In the genomic region with DNA sequence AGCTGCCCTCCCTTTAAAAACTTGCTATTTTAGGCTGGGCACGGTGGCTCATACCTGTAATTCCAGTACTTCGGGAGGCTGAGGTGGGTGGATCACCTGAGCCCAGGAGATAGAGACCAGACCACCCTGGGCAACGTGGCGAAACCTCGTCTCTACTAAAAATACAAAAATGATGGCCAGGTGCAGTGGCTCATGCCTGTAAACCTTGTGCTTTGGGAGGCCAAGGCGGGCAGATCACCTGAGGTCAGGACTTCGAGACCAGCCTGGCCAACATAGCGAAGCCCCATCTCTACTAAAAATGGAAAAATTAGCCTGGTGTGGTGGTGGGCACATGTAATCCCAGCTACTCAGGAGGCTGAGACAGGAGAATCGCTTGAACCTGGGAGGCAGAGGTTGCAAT, we compare ENCODE assay signal across 3 cellular contexts. TPM values are rescaled to one million over a fixed set of nuclear protein-coding genes. Genes with fewer than 3 reads are reported as not detected.
"Had no signal": no experiment of that assay in that cellular context is flagged by ENCODE, and none has a peak within 500 bp of the region (broad histone marks: within the 10 kb centered on the region; RNA-seq: fewer than 3 reads in every experiment).

No MANE protein-coding gene starts in this region.

RNA-seq across cellular contexts. Expression of a gene that starts 11.3 kb away (rescaled TPM):
- total RNA-seq: GM23248, IMR-90 had no signal
- polyA plus RNA-seq: GM23248, IMR-90 had no signal

RNA-seq across cellular contexts. Expression of a gene that starts 32.6 kb away (rescaled TPM):
- total RNA-seq: GM23248, HT-29, IMR-90 had no signal
- polyA plus RNA-seq: GM23248 had no signal
